Comparison of ENCODE assay signal across 10 cellular contexts in the genomic region with DNA sequence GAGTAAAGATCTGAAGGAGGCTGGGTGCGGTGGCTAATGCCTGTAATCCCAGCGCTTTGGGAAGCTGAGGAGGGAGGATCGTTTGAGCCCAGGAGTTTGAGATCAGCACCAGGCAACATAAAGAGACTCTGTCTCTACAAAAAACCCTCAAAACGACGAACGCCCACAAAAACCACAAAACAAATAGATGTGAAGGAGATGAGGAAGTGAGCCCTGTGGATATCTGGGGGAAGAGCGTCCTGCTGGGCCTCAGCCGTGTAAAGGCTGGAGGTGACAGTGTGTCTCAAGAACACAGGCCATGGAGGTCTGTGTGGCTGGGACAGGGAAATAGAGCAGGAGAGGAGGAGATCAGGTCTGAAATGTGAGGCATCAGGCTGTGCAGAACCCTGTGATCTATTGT.
DNase-seq lines count a peak whose midpoint lies in the region; ATAC-seq, FAIRE-seq and TF ChIP-seq lines count a peak whose summit lies in the region.
"Had no signal": no experiment of that assay in that cellular context is flagged by ENCODE, and none has a peak within 500 bp of the region (broad histone marks: within the 10 kb centered on the region; RNA-seq: fewer than 3 reads in every experiment).

No MANE protein-coding gene starts in this region.

- no peak overlapping the region for H3K4me3 Mint-ChIP-seq in activated CD8-positive, alpha-beta T cell treated with anti-CD3 and anti-CD28 coated beads, Interleukin-2, amount 10 ng/mL, durations not matched to agents 7 days and 5 days

- CTCF ChIA-PET in activated CD8-positive, alpha-beta T cell treated with anti-CD3 and anti-CD28 coated beads, Interleukin-2, amount 10 ng/mL, durations not matched to agents 7 days and 5 days (lab: Charles Lee): no interaction called here

- intact Hi-C loops in upper lobe of right lung (cut with DNase I): no loop called here
- intact Hi-C loops in cardiac septum (cut with DNase I): no loop called here

- no peaks in the 10 kb centered on the region for H3K27me3 Mint-ChIP-seq in activated CD8-positive, alpha-beta T cell treated with anti-CD3 and anti-CD28 coated beads, Interleukin-2, amount 10 ng/mL, durations not matched to agents 7 days and 5 days (ENCODE audit: low read depth)

- H3K27ac ChIP-seq in upper lobe of right lung: no peak overlapping the region

- H3K27me3 ChIP-seq in upper lobe of right lung (no peaks in the 10 kb centered on the region), MG63 (no peaks in the 10 kb centered on the region)

- DNase-seq in GM12891 (ENCODE audit: insufficient read length, low spot score): peak; percentile 6
- peak; percentile 62 for DNase-seq in HT-29 (ENCODE audit: low spot score)
- DNase-seq in activated CD8-positive, alpha-beta T cell treated with anti-CD3 and anti-CD28 coated beads, Interleukin-2, amount 10 ng/mL, durations not matched to agents 7 days and 5 days: peak; percentile 39
- no peak for DNase-seq in upper lobe of right lung
- DNase-seq in MG63: no peak
- DNase-seq in dedifferentiated amniotic fluid mesenchymal stem cell (ENCODE audit: extremely low spot score): no peak
- DNase-seq in cardiac septum (ENCODE audit: low spot score): no peak
- DNase-seq: IMR-90 had no signal

- H3K36me3 Mint-ChIP-seq in activated CD8-positive, alpha-beta T cell treated with anti-CD3 and anti-CD28 coated beads, Interleukin-2, amount 10 ng/mL, durations not matched to agents 7 days and 5 days (ENCODE audit: low read depth): peaks cover 3% of the 10 kb centered on the region

- no peaks in the 10 kb centered on the region for H3K9me3 ChIP-seq in upper lobe of right lung
- no peaks in the 10 kb centered on the region for H3K9me3 ChIP-seq in MG63

- no peaks in the 10 kb centered on the region for H3K9me3 Mint-ChIP-seq in activated CD8-positive, alpha-beta T cell treated with anti-CD3 and anti-CD28 coated beads, Interleukin-2, amount 10 ng/mL, durations not matched to agents 7 days and 5 days (ENCODE audit: insufficient read depth)

- H3K4me1 Mint-ChIP-seq in activated CD8-positive, alpha-beta T cell treated with anti-CD3 and anti-CD28 coated beads, Interleukin-2, amount 10 ng/mL, durations not matched to agents 7 days and 5 days (ENCODE audit: low read depth): peaks cover 10% of the 10 kb centered on the region

- peak; percentile 95 for ATAC-seq in GM21529 (IDR thresholded peaks at IDR 0.05; ENCODE audit: unreplicated experiment)
- ATAC-seq in activated CD8-positive, alpha-beta T cell treated with anti-CD3 and anti-CD28 coated beads, Interleukin-2, amount 10 ng/mL, durations not matched to agents 7 days and 5 days: peak; percentile 58
- peak; percentile 95 for ATAC-seq in upper lobe of right lung

- POLR2A ChIA-PET in activated CD8-positive, alpha-beta T cell treated with anti-CD3 and anti-CD28 coated beads, Interleukin-2, amount 10 ng/mL, durations not matched to agents 7 days and 5 days (lab: Charles Lee): no interaction called here

- H3K4me3 ChIP-seq in upper lobe of right lung (no peak overlapping the region), MG63 (no peak overlapping the region)

- no peaks in the 10 kb centered on the region for H3K4me1 ChIP-seq in upper lobe of right lung

- H3K36me3 ChIP-seq in upper lobe of right lung: peaks cover 5% of the 10 kb centered on the region
- H3K36me3 ChIP-seq in MG63: no peaks in the 10 kb centered on the region

- no peak for TF ChIP-seq POLR2A in GM12891 (IDR thresholded peaks at IDR 0.05; ENCODE audit: low read depth, low read length)

- FAIRE-seq in GM12891 (lab: Jason Lieb, UNC): peak; percentile 88
- FAIRE-seq: endometrium had no signal

- no peak overlapping the region for H3K27ac Mint-ChIP-seq in activated CD8-positive, alpha-beta T cell treated with anti-CD3 and anti-CD28 coated beads, Interleukin-2, amount 10 ng/mL, durations not matched to agents 7 days and 5 days

- TF ChIP-seq CTCF in upper lobe of right lung (IDR thresholded peaks at IDR 0.05): no peak

TF ChIP-seq in GM12891, 5 proteins besides CTCF, POLR2A, EP300 and RAD21:
- TF ChIP-seq SPI1 (IDR thresholded peaks at IDR 0.05; ENCODE audit: low read depth, low read length) (peak; percentile 97), POU2F2 (IDR thresholded peaks at IDR 0.05; ENCODE audit: low read depth, low read length) (0 out of 2 replicates have a peak, but pooled peaks have one; percentile 48), POLR2AphosphoS5 (IDR thresholded peaks at IDR 0.05; ENCODE audit: low read depth, low read length) (no peak), TAF1 (IDR thresholded peaks at IDR 0.05; ENCODE audit: low read depth, low read length) (no peak), PAX5 (IDR thresholded peaks at IDR 0.05; ENCODE audit: insufficient read depth, low read length, severe bottlenecking) (no peak)

Comparison
In these comparisons a context has a peak if more than half of its experiments do, and no peak if none do; other contexts are left out.
1. DNase-seq: peak in GM12891 (single experiment), HT-29 (single experiment) and activated CD8-positive, alpha-beta T cell treated with anti-CD3 and anti-CD28 coated beads, Interleukin-2, amount 10 ng/mL, durations not matched to agents 7 days and 5 days (single experiment); none in upper lobe of right lung (single experiment), MG63 (single experiment), dedifferentiated amniotic fluid mesenchymal stem cell (single experiment) and cardiac septum (single experiment).
2. Peak in every context shown above with its lines, with median percentiles within 50 percentile points of each other: ATAC-seq.